In the genomic region with DNA sequence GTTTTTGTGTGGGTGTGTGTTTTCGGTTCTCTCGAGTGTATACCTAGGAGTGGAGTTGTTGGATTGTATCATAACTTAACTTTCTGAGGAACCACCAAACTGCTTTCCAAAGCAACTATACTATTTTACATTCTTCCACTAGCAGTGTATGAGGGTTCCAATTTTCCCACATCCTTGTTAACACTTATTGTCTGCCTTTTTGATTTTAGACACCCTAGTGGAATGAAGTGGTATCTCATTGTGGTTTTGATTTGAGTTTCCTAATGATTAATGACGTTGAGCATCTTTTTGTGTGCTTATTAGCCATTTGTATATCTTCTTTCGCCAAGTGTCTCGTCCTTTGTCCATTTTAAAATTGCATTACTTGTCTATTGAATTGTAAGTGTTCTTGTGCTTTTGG, we compare ENCODE assay signal across 20 cellular contexts.
DNase-seq lines count a peak whose midpoint lies in the region; ATAC-seq and TF ChIP-seq lines count a peak whose summit lies in the region.
"Had no signal": no experiment of that assay in that cellular context is flagged by ENCODE, and none has a peak within 500 bp of the region (broad histone marks: within the 10 kb centered on the region; RNA-seq: fewer than 3 reads in every experiment).

No MANE protein-coding gene starts in this region.

- no peak overlapping the region for H3K27ac Mint-ChIP-seq in HFFc6
- H3K27ac Mint-ChIP-seq in endodermal cell, result no peak overlapping the region
- H3K27ac Mint-ChIP-seq: CD4-positive, alpha-beta memory T cell had no signal

- H3K27me3 Mint-ChIP-seq in HFFc6 (ENCODE audit: insufficient read depth) (peaks cover 2% of the 10 kb centered on the region), endodermal cell (ENCODE audit: insufficient read depth) (no peaks in the 10 kb centered on the region)
- H3K27me3 Mint-ChIP-seq: CD4-positive, alpha-beta memory T cell had no signal

- H3K36me3 Mint-ChIP-seq in HFFc6 (ENCODE audit: low read depth) (no peaks in the 10 kb centered on the region), endodermal cell (ENCODE audit: low read depth) (peaks cover 5% of the 10 kb centered on the region)
- H3K36me3 Mint-ChIP-seq: CD4-positive, alpha-beta memory T cell had no signal

- H3K36me3 ChIP-seq in endodermal cell (ENCODE audit: control insufficient read depth, insufficient read depth, low read length), result no peaks in the 10 kb centered on the region
- H3K36me3 ChIP-seq in kidney epithelial cell (ENCODE audit: control insufficient read depth, insufficient read depth, low read length), result no peaks in the 10 kb centered on the region
- H3K36me3 ChIP-seq: BLaER1, SJCRH30 had no signal

- peak; percentile 8 for TF ChIP-seq CTCF in GM12864 (IDR thresholded peaks at IDR 0.05; ENCODE audit: low read depth, low read length, missing control alignments)
- TF ChIP-seq CTCF in HFFc6 (IDR thresholded peaks at IDR 0.05), result peak; percentile 42
- TF ChIP-seq CTCF in endodermal cell (conservative IDR thresholded peaks at IDR 0.05), result peak; percentile 51
- TF ChIP-seq CTCF in kidney epithelial cell (IDR thresholded peaks at IDR 0.05; ENCODE audit: insufficient read depth, low read length, poor library complexity, severe bottlenecking), result peak; percentile 4

- H3K4me1 ChIP-seq in endodermal cell (ENCODE audit: control insufficient read depth, insufficient read depth, low read length), result no peaks in the 10 kb centered on the region
- H3K4me1 ChIP-seq: BLaER1, SJCRH30 had no signal

- no peaks in the 10 kb centered on the region for H3K9me3 Mint-ChIP-seq in HFFc6
- no peaks in the 10 kb centered on the region for H3K9me3 Mint-ChIP-seq in endodermal cell
- H3K9me3 Mint-ChIP-seq: CD4-positive, alpha-beta memory T cell had no signal

- H3K27me3 ChIP-seq in endodermal cell (ENCODE audit: control insufficient read depth, insufficient read depth, low read length, poor library complexity, severe bottlenecking), result no peaks in the 10 kb centered on the region
- H3K27me3 ChIP-seq in kidney epithelial cell (ENCODE audit: control insufficient read depth, insufficient read depth, low read length), result no peaks in the 10 kb centered on the region
- H3K27me3 ChIP-seq: SJCRH30 had no signal

- no peaks in the 10 kb centered on the region for H3K9me3 ChIP-seq in endodermal cell (ENCODE audit: control insufficient read depth, low read length)
- H3K9me3 ChIP-seq: BLaER1, SJCRH30 had no signal

- 92% methylated on average over 3 of the region's 5 CpGs; no CpG with 5 or more reads in 1 of the 2 experiments for WGBS in endodermal cell (ENCODE audit: insufficient coverage in 1 of 2, insufficient read length in 1 of 2), 2 experiments

- no peaks in the 10 kb centered on the region for H3K4me1 Mint-ChIP-seq in HFFc6 (ENCODE audit: low read depth)
- no peaks in the 10 kb centered on the region for H3K4me1 Mint-ChIP-seq in endodermal cell
- H3K4me1 Mint-ChIP-seq: CD4-positive, alpha-beta memory T cell had no signal

- ATAC-seq in GM18498 (IDR thresholded peaks at IDR 0.05; ENCODE audit: unreplicated experiment) (no peak), HG02763 (IDR thresholded peaks at IDR 0.05; ENCODE audit: unreplicated experiment) (no peak)

- no peak for DNase-seq in GM12864 (ENCODE audit: low read depth)
- DNase-seq in HFFc6, result no peak
- no peak for DNase-seq in endodermal cell
- no peak for DNase-seq in kidney epithelial cell (ENCODE audit: low read depth)
- DNase-seq in cortex of kidney (lab: John Stamatoyannopoulos, UW), result no peak
- DNase-seq: CD4-positive, alpha-beta memory T cell; GF-D8; KBM-7; NCI-H1105; NCI-H2081; NCI-H2171; NCI-H345; NCI-H524; NCI-H774; OCI-M1; SJCRH30 had no signal

- H3K4me3 ChIP-seq in GM12864 (ENCODE audit: low read depth, low read length), result no peak overlapping the region
- H3K4me3 ChIP-seq in endodermal cell (ENCODE audit: low read length), result no peak overlapping the region
- H3K4me3 ChIP-seq in kidney epithelial cell (ENCODE audit: low read depth, low read length), result no peak overlapping the region
- H3K4me3 ChIP-seq: BLaER1, SJCRH30 had no signal

- H3K9ac ChIP-seq in endodermal cell (ENCODE audit: extremely low read depth, low read length, poor library complexity, severe bottlenecking), result no peak overlapping the region
- H3K9ac ChIP-seq: BLaER1 had no signal

- no peak overlapping the region for H3K27ac ChIP-seq in endodermal cell (ENCODE audit: low read depth, low read length)
- H3K27ac ChIP-seq: BLaER1, HL-60, SJCRH30 had no signal

- H3K4me3 Mint-ChIP-seq in HFFc6 (no peak overlapping the region), endodermal cell (no peak overlapping the region)
- H3K4me3 Mint-ChIP-seq: CD4-positive, alpha-beta memory T cell had no signal
